ENCODE assay signal across 22 cellular contexts in the genomic region with DNA sequence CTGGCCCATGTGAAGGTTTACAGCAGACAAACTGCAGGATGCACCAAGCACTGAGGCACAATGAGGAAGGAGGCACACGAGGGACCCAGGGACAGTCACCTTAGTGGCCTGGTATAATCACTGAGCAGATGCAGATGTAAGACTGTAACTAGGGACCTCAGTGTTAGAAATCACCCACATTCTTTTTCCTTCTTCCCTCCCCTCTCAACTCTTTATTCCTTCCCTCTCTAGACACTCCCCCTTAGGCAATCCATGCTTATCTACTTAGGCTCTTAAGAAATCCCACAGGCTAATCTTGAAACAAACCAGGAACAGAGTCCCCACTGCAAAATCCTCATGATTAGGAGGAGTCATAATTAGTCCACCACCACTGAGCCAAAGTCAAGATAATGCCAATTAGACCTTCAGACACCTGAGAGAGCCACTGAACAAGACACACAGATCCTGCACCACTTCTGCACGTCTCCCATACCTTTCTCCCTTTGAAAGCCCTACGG.
"Had no signal": no experiment of that assay in that cellular context is flagged by ENCODE, and none has a peak within 500 bp of the region (broad histone marks: within the 10 kb centered on the region; RNA-seq: fewer than 3 reads in every experiment).

No MANE protein-coding gene starts in this region.

- H3K27ac ChIP-seq: coronary artery, esophagus squamous epithelium, gastroesophageal sphincter, heart left ventricle, left ventricle myocardium inferior, neutrophil, pancreas, tibial nerve had no signal

- H3K4me1 Mint-ChIP-seq: activated CD4-positive, alpha-beta memory T cell treated with anti-CD3 and anti-CD28 coated beads, Interleukin-2, amount 10 ng/mL, durations not matched to agents 7 days and 5 days; activated CD4-positive, alpha-beta T cell treated with anti-CD3 and anti-CD28 coated beads, Interleukin-2, amount 10 ng/mL, durations not matched to agents 24 days and 14 days; activated CD8-positive, alpha-beta memory T cell treated with anti-CD3 and anti-CD28 coated beads, Interleukin-2, amount 10 ng/mL, durations not matched to agents 7 days and 5 days; activated naive CD4-positive, alpha-beta T cell treated with anti-CD3 and anti-CD28 coated beads, Interleukin-2, amount 10 ng/mL, durations not matched to agents 7 days and 5 days; natural killer cell; stimulated activated naive CD8-positive, alpha-beta T cell treated with anti-CD3 and anti-CD28 coated beads, Interleukin-15, amount 100 ng/mL, for 72 hours had no signal

- H3K36me3 ChIP-seq: esophagus squamous epithelium, gastroesophageal sphincter, heart left ventricle, left ventricle myocardium inferior, neutrophil, pancreas, tibial nerve had no signal

- H3K27me3 Mint-ChIP-seq: activated CD4-positive, alpha-beta memory T cell treated with anti-CD3 and anti-CD28 coated beads, Interleukin-2, amount 10 ng/mL, durations not matched to agents 7 days and 5 days; activated CD4-positive, alpha-beta T cell treated with anti-CD3 and anti-CD28 coated beads, Interleukin-2, amount 10 ng/mL, durations not matched to agents 24 days and 14 days; activated CD8-positive, alpha-beta memory T cell treated with anti-CD3 and anti-CD28 coated beads, Interleukin-2, amount 10 ng/mL, durations not matched to agents 7 days and 5 days; activated naive CD4-positive, alpha-beta T cell treated with anti-CD3 and anti-CD28 coated beads, Interleukin-2, amount 10 ng/mL, durations not matched to agents 7 days and 5 days; stimulated activated naive CD8-positive, alpha-beta T cell treated with anti-CD3 and anti-CD28 coated beads, Interleukin-15, amount 100 ng/mL, for 72 hours had no signal

- H3K27ac Mint-ChIP-seq: activated CD4-positive, alpha-beta memory T cell treated with anti-CD3 and anti-CD28 coated beads, Interleukin-2, amount 10 ng/mL, durations not matched to agents 7 days and 5 days; activated CD4-positive, alpha-beta T cell treated with anti-CD3 and anti-CD28 coated beads, Interleukin-2, amount 10 ng/mL, durations not matched to agents 24 days and 14 days; activated CD8-positive, alpha-beta memory T cell treated with anti-CD3 and anti-CD28 coated beads, Interleukin-2, amount 10 ng/mL, durations not matched to agents 7 days and 5 days; activated naive CD4-positive, alpha-beta T cell treated with anti-CD3 and anti-CD28 coated beads, Interleukin-2, amount 10 ng/mL, durations not matched to agents 7 days and 5 days; natural killer cell; stimulated activated naive CD8-positive, alpha-beta T cell treated with anti-CD3 and anti-CD28 coated beads, Interleukin-15, amount 100 ng/mL, for 72 hours; T-helper 1 cell treated with Interleukin-12 subunit alpha and Interleukin-12 subunit beta and Interleukin-4 antibody, amounts not matched to agents 30 μg/mL and 1 μg/mL, for 36 hours had no signal

- H3K36me3 Mint-ChIP-seq: activated CD8-positive, alpha-beta memory T cell treated with anti-CD3 and anti-CD28 coated beads, Interleukin-2, amount 10 ng/mL, durations not matched to agents 7 days and 5 days; activated naive CD4-positive, alpha-beta T cell treated with anti-CD3 and anti-CD28 coated beads, Interleukin-2, amount 10 ng/mL, durations not matched to agents 7 days and 5 days; natural killer cell had no signal

- H3K4me1 ChIP-seq: esophagus squamous epithelium, heart left ventricle, left ventricle myocardium inferior, pancreas, tibial nerve had no signal

- H3K4me3 Mint-ChIP-seq: activated CD4-positive, alpha-beta memory T cell treated with anti-CD3 and anti-CD28 coated beads, Interleukin-2, amount 10 ng/mL, durations not matched to agents 7 days and 5 days; activated CD4-positive, alpha-beta T cell treated with anti-CD3 and anti-CD28 coated beads, Interleukin-2, amount 10 ng/mL, durations not matched to agents 24 days and 14 days; activated CD8-positive, alpha-beta memory T cell treated with anti-CD3 and anti-CD28 coated beads, Interleukin-2, amount 10 ng/mL, durations not matched to agents 7 days and 5 days; activated naive CD4-positive, alpha-beta T cell treated with anti-CD3 and anti-CD28 coated beads, Interleukin-2, amount 10 ng/mL, durations not matched to agents 7 days and 5 days; natural killer cell; stimulated activated naive CD8-positive, alpha-beta T cell treated with anti-CD3 and anti-CD28 coated beads, Interleukin-15, amount 100 ng/mL, for 72 hours; T-helper 1 cell treated with Interleukin-12 subunit alpha and Interleukin-12 subunit beta and Interleukin-4 antibody, amounts not matched to agents 30 μg/mL and 1 μg/mL, for 36 hours had no signal

- H3K4me3 ChIP-seq: coronary artery, esophagus squamous epithelium, gastroesophageal sphincter, heart left ventricle, left ventricle myocardium inferior, pancreas, tibial nerve had no signal

- DNase-seq: activated CD4-positive, alpha-beta memory T cell treated with anti-CD3 and anti-CD28 coated beads, Interleukin-2, amount 10 ng/mL, durations not matched to agents 7 days and 5 days; activated CD4-positive, alpha-beta T cell treated with anti-CD3 and anti-CD28 coated beads, Interleukin-2, amount 10 ng/mL, durations not matched to agents 24 days and 14 days; activated CD8-positive, alpha-beta memory T cell treated with anti-CD3 and anti-CD28 coated beads, Interleukin-2, amount 10 ng/mL, durations not matched to agents 7 days and 5 days; activated effector memory CD4-positive, alpha-beta T cell treated with anti-CD3 and anti-CD28 coated beads, Interleukin-2, amount 50 U/mL, for 16 hours; activated naive CD4-positive, alpha-beta T cell treated with anti-CD3 and anti-CD28 coated beads, Interleukin-2, amount 10 ng/mL, durations not matched to agents 7 days and 5 days; activated T-cell treated with anti-CD3 and anti-CD28 coated beads for 4 hours; amygdala; cerebellar nuclear complex; esophagus squamous epithelium; heart left ventricle; left ventricle myocardium inferior; midbrain; natural killer cell; pancreas; right cardiac atrium; stimulated activated CD4-positive, alpha-beta T cell treated with anti-CD3 and anti-CD28 coated beads, Interleukin-4, amount 100 ng/mL, for 4 hours; stimulated activated naive CD8-positive, alpha-beta T cell treated with anti-CD3 and anti-CD28 coated beads, Interleukin-15, amount 100 ng/mL, for 72 hours had no signal

- H3K9me3 ChIP-seq: esophagus squamous epithelium, gastroesophageal sphincter, heart left ventricle, left ventricle myocardium inferior, neutrophil, pancreas, tibial nerve had no signal

- ATAC-seq: activated CD8-positive, alpha-beta memory T cell treated with anti-CD3 and anti-CD28 coated beads, Interleukin-2, amount 10 ng/mL, durations not matched to agents 7 days and 5 days; gastroesophageal sphincter; heart left ventricle; natural killer cell; pancreas; right cardiac atrium; stimulated activated naive CD8-positive, alpha-beta T cell treated with anti-CD3 and anti-CD28 coated beads, Interleukin-15, amount 100 ng/mL, for 72 hours had no signal

- H3K27me3 ChIP-seq: esophagus squamous epithelium, gastroesophageal sphincter, heart left ventricle, neutrophil, pancreas, tibial nerve had no signal
